Comparison of ENCODE assay signal across 8 cellular contexts in genomic region chr10:67612577-67613537, GRCh38.
A peak's percentile ranks its signal among the peaks of the same experiment; 100 is the strongest.
DNase-seq lines count a peak whose midpoint lies in the region; ATAC-seq, FAIRE-seq and TF ChIP-seq lines count a peak whose summit lies in the region.

No MANE protein-coding gene starts in this region.

- DNase-seq in activated CD4-positive, CD25-positive, alpha-beta regulatory T cell treated with anti-CD3 and anti-CD28 coated beads, Interleukin-2, amount 50 U/mL, for 16 hours (ENCODE audit: low read depth, low spot score): peak; percentile 24
- no peak for DNase-seq in activated CD4-positive, CD25-positive, alpha-beta regulatory T cell treated with anti-CD3 and anti-CD28 coated beads, Interleukin-2, amount 50 U/mL, for 72 hours
- DNase-seq in activated T-helper 1 cell treated with Interleukin-2 at 50 U/mL for 16 hours (ENCODE audit: low read depth) (peak; percentile 14), GM12891 (ENCODE audit: insufficient read length, low spot score) (no peak), DMS79 treated with DMSO at 0.1 percent for 48 hours (lab: John Stamatoyannopoulos, UW) (no peak), NCI-H2171 (lab: John Stamatoyannopoulos, UW) (no peak)
- peak; percentile 41 to 57 for DNase-seq in stimulated activated CD4-positive, alpha-beta T cell treated with anti-CD3 and anti-CD28 coated beads, Interleukin-15, amount 100 ng/mL, for 48 hours (ENCODE audit: low read depth in 2 of 2)

- no peak for FAIRE-seq in GM12891 (lab: Jason Lieb, UNC)

- ATAC-seq in HG03460 (IDR thresholded peaks at IDR 0.05; ENCODE audit: unreplicated experiment): peak; percentile 88

- no peak for TF ChIP-seq POLR2A in GM12891 (IDR thresholded peaks at IDR 0.05; ENCODE audit: low read depth, low read length)

TF ChIP-seq in GM12891, 5 proteins besides CTCF, POLR2A, EP300 and RAD21:
- no peak for TF ChIP-seq POU2F2 (IDR thresholded peaks at IDR 0.05; ENCODE audit: low read depth, low read length)
- TF ChIP-seq SPI1 (IDR thresholded peaks at IDR 0.05; ENCODE audit: low read depth, low read length): no peak
- TF ChIP-seq PAX5 (IDR thresholded peaks at IDR 0.05; ENCODE audit: insufficient read depth, low read length, severe bottlenecking): no peak
- no peak for TF ChIP-seq POLR2AphosphoS5 (IDR thresholded peaks at IDR 0.05; ENCODE audit: low read depth, low read length)
- TF ChIP-seq TAF1 (IDR thresholded peaks at IDR 0.05; ENCODE audit: low read depth, low read length): no peak
TF ChIP-seq in GM12891: peak in this region for 0.

Comparison
In these comparisons a context has a peak if more than half of its experiments do, and no peak if none do; other contexts are left out.
1. DNase-seq: peak in activated CD4-positive, CD25-positive, alpha-beta regulatory T cell treated with anti-CD3 and anti-CD28 coated beads, Interleukin-2, amount 50 U/mL, for 16 hours (single experiment), activated T-helper 1 cell treated with Interleukin-2 at 50 U/mL for 16 hours (single experiment) and stimulated activated CD4-positive, alpha-beta T cell treated with anti-CD3 and anti-CD28 coated beads, Interleukin-15, amount 100 ng/mL, for 48 hours (2 of 2); none in activated CD4-positive, CD25-positive, alpha-beta regulatory T cell treated with anti-CD3 and anti-CD28 coated beads, Interleukin-2, amount 50 U/mL, for 72 hours (single experiment), GM12891 (single experiment), DMS79 treated with DMSO at 0.1 percent for 48 hours (single experiment) and NCI-H2171 (single experiment).